In the genomic region with DNA sequence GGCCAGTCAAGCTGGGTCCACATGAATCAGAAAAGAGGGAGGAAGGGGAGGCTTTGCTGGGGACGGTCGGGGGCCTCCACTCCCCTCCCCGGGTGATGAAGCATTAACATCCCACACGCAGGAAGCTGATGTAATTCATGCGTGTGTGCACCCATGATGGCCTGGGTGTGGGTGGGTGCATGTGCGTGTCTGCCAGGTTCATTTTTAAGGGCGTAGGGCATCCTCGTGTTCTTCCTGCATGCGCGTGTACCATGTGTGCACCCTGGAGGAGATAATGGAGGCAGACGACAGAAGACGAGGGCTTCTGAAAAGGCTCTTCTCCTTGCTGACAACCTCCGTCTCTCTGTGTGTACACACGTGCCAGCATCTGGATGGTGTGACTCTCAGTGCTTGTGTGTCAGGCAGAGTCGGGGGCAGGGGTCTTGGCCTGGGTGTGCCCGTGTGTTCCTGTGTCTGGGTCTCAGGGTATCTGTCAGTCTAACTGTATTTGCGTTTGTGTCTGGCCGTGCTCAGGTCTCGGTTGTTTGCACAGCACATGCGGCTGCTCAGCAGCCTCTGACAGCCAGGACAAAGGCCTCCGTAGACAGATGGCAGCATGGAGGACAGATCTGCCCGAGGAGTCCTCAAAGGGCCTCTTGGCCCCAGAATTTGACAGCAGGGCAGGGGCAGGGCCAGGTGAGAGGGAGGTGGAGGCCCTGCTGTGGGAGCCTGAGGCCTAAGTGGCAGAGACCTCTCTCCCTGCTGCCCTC, we compare ENCODE assay signal across 12 cellular contexts. TPM values are rescaled to one million over a fixed set of nuclear protein-coding genes. Genes with fewer than 3 reads are reported as not detected.
DNase-seq lines count a peak whose midpoint lies in the region; ATAC-seq, FAIRE-seq and TF ChIP-seq lines count a peak whose summit lies in the region.
"Had no signal": no experiment of that assay in that cellular context is flagged by ENCODE, and none has a peak within 500 bp of the region (broad histone marks: within the 10 kb centered on the region; RNA-seq: fewer than 3 reads in every experiment).

No MANE protein-coding gene starts in this region.

- H2AK5ac ChIP-seq in neuronal stem cell (ENCODE audit: low read depth, low read length): no peak overlapping the region

- no peaks in the 10 kb centered on the region for H3K79me2 ChIP-seq in GM23248 (ENCODE audit: insufficient read depth)

- TF ChIP-seq POLR2A in GM12892 (IDR thresholded peaks at IDR 0.05; ENCODE audit: low read depth, low read length): no peak

- peaks cover 14% of the 10 kb centered on the region for H3K27me3 ChIP-seq in GM23248 (replicated peaks; ENCODE audit: insufficient read depth)
- peaks cover 0 to 83% (median 32%) of the 10 kb centered on the region in 3 experiments for H3K27me3 ChIP-seq in neuronal stem cell (ENCODE audit: control insufficient read depth in 3 of 3, insufficient read depth in 3 of 3, low read depth in 1 of 3, low read length in 3 of 3)
- H3K27me3 ChIP-seq: pancreas, SJCRH30 had no signal

- H2BK12ac ChIP-seq in neuronal stem cell (ENCODE audit: low read length): no peak overlapping the region

- in situ Hi-C loops in GM23248 (cut with MboI): loop anchor here (10.0 kb wide), 1 partner anchor 432 kb away; no protein-coding TSS in a partner anchor

- no peak overlapping the region for H3K4me3 ChIP-seq in GM23248
- no peak overlapping the region for H3K4me3 ChIP-seq in neuronal stem cell (ENCODE audit: low read length in 2 of 2)
- H3K4me3 ChIP-seq: breast epithelium, lower lobe of right lung, pancreas, SJCRH30 had no signal

- H3K9me3 ChIP-seq in GM23248 (ENCODE audit: low read depth) (no peaks in the 10 kb centered on the region), neuronal stem cell (replicated peaks in 1 of 2; ENCODE audit: control insufficient read depth in 2 of 2, insufficient read depth in 1 of 2, low read depth in 1 of 2, low read length in 2 of 2) (no peaks in the 10 kb centered on the region)
- H3K9me3 ChIP-seq: breast epithelium, lower lobe of right lung, pancreas, SJCRH30 had no signal

- peak overlapping the region; percentile 30 for H2BK15ac ChIP-seq in neuronal stem cell (ENCODE audit: low read length)

- H3K27ac ChIP-seq in GM23248 (no peak overlapping the region), neuronal stem cell (replicated peaks; ENCODE audit: low read length) (no peak overlapping the region)
- H3K27ac ChIP-seq: breast epithelium, lower lobe of right lung, pancreas, SJCRH30 had no signal

- no peak overlapping the region for H4K91ac ChIP-seq in neuronal stem cell (ENCODE audit: low read depth, low read length, poor library complexity)

- H4K8ac ChIP-seq in neuronal stem cell (ENCODE audit: low read depth, low read length): no peak overlapping the region

- no peaks in the 10 kb centered on the region for H3K36me3 ChIP-seq in GM23248 (ENCODE audit: low read depth)
- H3K36me3 ChIP-seq in neuronal stem cell (replicated peaks in 1 of 2; ENCODE audit: control insufficient read depth in 2 of 2, insufficient read depth in 2 of 2, low read length in 2 of 2): no peaks in the 10 kb centered on the region
- H3K36me3 ChIP-seq: breast epithelium, lower lobe of right lung, pancreas, SJCRH30 had no signal

- H3K14ac ChIP-seq in neuronal stem cell (ENCODE audit: low read length): no peak overlapping the region

- H3K9me2 ChIP-seq in GM23248 (ENCODE audit: insufficient read depth): no peaks in the 10 kb centered on the region

- no peak for FAIRE-seq in GM12892 (lab: Jason Lieb, UNC)
- FAIRE-seq: pancreas had no signal

- DNase-seq in NCI-H748 (lab: John Stamatoyannopoulos, UW; ENCODE audit: unreplicated experiment): peak; percentile 21
- no peak for DNase-seq in NCI-H748 treated with DMSO at 0.1 percent for 48 hours (lab: John Stamatoyannopoulos, UW)
- DNase-seq in GM23248: peak; percentile 25
- DNase-seq in cerebellar cortex (ENCODE audit: low spot score): peak; percentile 76
- no peak for DNase-seq in neuronal stem cell (ENCODE audit: low spot score)
- no peak for DNase-seq in GM12892 (ENCODE audit: insufficient read length)
- DNase-seq: lower lobe of right lung, pancreas, SJCRH30 had no signal

- H3K4me1 ChIP-seq in GM23248 (ENCODE audit: insufficient read depth) (peaks cover 12% of the 10 kb centered on the region), neuronal stem cell (ENCODE audit: control insufficient read depth in 2 of 2, insufficient read depth in 1 of 2, low read depth in 1 of 2, low read length in 2 of 2) (peaks cover 5 to 24% of the 10 kb centered on the region in 2 donors)

- no peak overlapping the region for H2AFZ ChIP-seq in GM23248
- H2AFZ ChIP-seq in neuronal stem cell (ENCODE audit: low read length): peak overlapping the region; percentile 13

- H4K20me1 ChIP-seq in GM23248 (ENCODE audit: insufficient read depth): no peaks in the 10 kb centered on the region

- H3F3A ChIP-seq in GM23248 (ENCODE audit: insufficient read depth): peaks cover 8% of the 10 kb centered on the region; the same call in 1 of the 2 replicates

- no peak overlapping the region for H2BK120ac ChIP-seq in neuronal stem cell (ENCODE audit: low read depth, low read length)

- no peak overlapping the region for H3K9ac ChIP-seq in GM23248
- no peak overlapping the region for H3K9ac ChIP-seq in neuronal stem cell (ENCODE audit: low read depth, low read length, poor library complexity)

- H3K18ac ChIP-seq in neuronal stem cell (ENCODE audit: low read length): no peak overlapping the region

- H2BK5ac ChIP-seq in neuronal stem cell (ENCODE audit: low read length): no peak overlapping the region

- WGBS in GM23248 (ENCODE audit: low coverage in 1 of 2, low lambda C conversion rate in 2 of 2, missing lambda C conversion rate in 2 of 2), 2 experiments: 48 to 49% methylated on average over 22 of the region's 22 CpGs
- WGBS in neuronal stem cell (ENCODE audit: extremely low coverage in 2 of 2, insufficient read length in 2 of 2, insufficient replicate concordance in 1 of 2), 2 donors: no CpG with 5 or more reads among the region's 22 CpGs

- ATAC-seq in HG02852 (IDR thresholded peaks at IDR 0.05; ENCODE audit: unreplicated experiment) (no peak), GM21423 (IDR thresholded peaks at IDR 0.05; ENCODE audit: unreplicated experiment) (no peak)

- no peaks in the 10 kb centered on the region for H3K79me1 ChIP-seq in neuronal stem cell (ENCODE audit: low read depth, low read length)

- H3K4ac ChIP-seq in neuronal stem cell (ENCODE audit: low read length): no peak overlapping the region

- H3K4me2 ChIP-seq in GM23248 (ENCODE audit: unreplicated experiment) (no peak overlapping the region), neuronal stem cell (ENCODE audit: insufficient read depth, low read length, poor library complexity, severe bottlenecking) (no peak overlapping the region)

- peak overlapping the region; percentile 6 for H3K23ac ChIP-seq in neuronal stem cell (ENCODE audit: low read depth, low read length, poor library complexity)

RNA-seq across cellular contexts. Expression of a gene that starts 2.4 kb away (rescaled TPM):
- total RNA-seq in GM23248 (2014; rRNA removed; shearing (Covaris generic)): 0.97 TPM in 1 of 2 replicates, not detected in the other
- polyA plus RNA-seq in GM23248 (2016; fragmentation: Nextera tagmentation; extraction: Ambion mirVana): 0.41 and 0.67 TPM in 2 replicates
- polyA plus RNA-seq in neuronal stem cell (2013, experiment 1 of 2): 3.2 TPM
- polyA plus RNA-seq in neuronal stem cell (2013, experiment 2 of 2): 3.1 TPM
- 0.98 TPM for polyA plus RNA-seq in GM12892 (2012; ENCODE audit: missing spikeins)

Comparison
In these comparisons a context has a peak if more than half of its experiments do, and no peak if none do; other contexts are left out.
1. DNase-seq: peak in NCI-H748 (single experiment), GM23248 (single experiment) and cerebellar cortex (single experiment); none in NCI-H748 treated with DMSO at 0.1 percent for 48 hours (single experiment), neuronal stem cell (single experiment) and GM12892 (single experiment).